In genomic region chr22:31753005-31753633, GRCh38 we compare ENCODE assay signal across 8 cellular contexts. TPM values are rescaled to one million over a fixed set of nuclear protein-coding genes. Genes with fewer than 3 reads are reported as not detected.
DNase-seq lines count a peak whose midpoint lies in the region; ATAC-seq and TF ChIP-seq lines count a peak whose summit lies in the region.

No MANE protein-coding gene starts in this region.

- H3K36me3 Mint-ChIP-seq in activated CD8-positive, alpha-beta memory T cell treated with anti-CD3 and anti-CD28 coated beads, Interleukin-2, amount 10 ng/mL, durations not matched to agents 7 days and 5 days = peaks cover 3% of the 10 kb centered on the region

- H3K4me1 ChIP-seq in neuron (ENCODE audit: insufficient read depth, low read length) = peaks cover 31% of the 10 kb centered on the region

- CTCF ChIA-PET in activated CD8-positive, alpha-beta memory T cell treated with anti-CD3 and anti-CD28 coated beads, Interleukin-2, amount 10 ng/mL, durations not matched to agents 7 days and 5 days (lab: Charles Lee) = interaction anchor here (0.5 to 2.5 kb wide), 5 partner anchors 40 to 721 kb away, joined by 3 to 16 read pairs (median 3); partner anchors contain the start of genes FBXO7 and PISD

- peak; percentile 7 for ATAC-seq in GM21528 (IDR thresholded peaks at IDR 0.05; ENCODE audit: low FRiP score, unreplicated experiment)
- ATAC-seq in activated CD8-positive, alpha-beta memory T cell treated with anti-CD3 and anti-CD28 coated beads, Interleukin-2, amount 10 ng/mL, durations not matched to agents 7 days and 5 days = no peak
- no peak for ATAC-seq in HG02763 (IDR thresholded peaks at IDR 0.05; ENCODE audit: unreplicated experiment)
- no peak for ATAC-seq in GM18517 (IDR thresholded peaks at IDR 0.05; ENCODE audit: unreplicated experiment)

- peak overlapping the region; percentile 98 for H3K27ac Mint-ChIP-seq in activated CD8-positive, alpha-beta memory T cell treated with anti-CD3 and anti-CD28 coated beads, Interleukin-2, amount 10 ng/mL, durations not matched to agents 7 days and 5 days

- H3K9me3 Mint-ChIP-seq in activated CD8-positive, alpha-beta memory T cell treated with anti-CD3 and anti-CD28 coated beads, Interleukin-2, amount 10 ng/mL, durations not matched to agents 7 days and 5 days (ENCODE audit: low read depth) = no peaks in the 10 kb centered on the region

- no peak for TF ChIP-seq CTCF in fibroblast of villous mesenchyme (IDR thresholded peaks at IDR 0.05; ENCODE audit: insufficient read depth, low read depth, low read length)

- no peaks in the 10 kb centered on the region for H3K27me3 ChIP-seq in neuron (ENCODE audit: insufficient read depth, low read length)

- peak overlapping the region; percentile 70 for H2AFZ ChIP-seq in neuron (ENCODE audit: low read depth, low read length)

- H3K4me3 Mint-ChIP-seq in activated CD8-positive, alpha-beta memory T cell treated with anti-CD3 and anti-CD28 coated beads, Interleukin-2, amount 10 ng/mL, durations not matched to agents 7 days and 5 days = peak overlapping the region; percentile 95

- DNase-seq in DMS153 treated with DMSO at 0.1 percent for 48 hours (lab: John Stamatoyannopoulos, UW; ENCODE audit: unreplicated experiment) (peak; percentile 65), NAMALWA (ENCODE audit: low spot score) (peak; percentile 39), fibroblast of villous mesenchyme (ENCODE audit: low read depth) (peak; percentile 22)
- DNase-seq in activated CD8-positive, alpha-beta memory T cell treated with anti-CD3 and anti-CD28 coated beads, Interleukin-2, amount 10 ng/mL, durations not matched to agents 7 days and 5 days = no peak

- H3K36me3 ChIP-seq in neuron (ENCODE audit: insufficient read depth, low read length) = peaks cover 6% of the 10 kb centered on the region

- H3K4me3 ChIP-seq in fibroblast of villous mesenchyme (ENCODE audit: low read depth, low read length) = peak overlapping the region; percentile 74
- peak overlapping the region; percentile 57 for H3K4me3 ChIP-seq in neuron (ENCODE audit: low read length)

- no peaks in the 10 kb centered on the region for H3K9me3 ChIP-seq in neuron (ENCODE audit: low read length)

- H3K27me3 Mint-ChIP-seq in activated CD8-positive, alpha-beta memory T cell treated with anti-CD3 and anti-CD28 coated beads, Interleukin-2, amount 10 ng/mL, durations not matched to agents 7 days and 5 days = no peaks in the 10 kb centered on the region

- peaks cover 50% of the 10 kb centered on the region for H3K4me1 Mint-ChIP-seq in activated CD8-positive, alpha-beta memory T cell treated with anti-CD3 and anti-CD28 coated beads, Interleukin-2, amount 10 ng/mL, durations not matched to agents 7 days and 5 days

RNA-seq across cellular contexts. Expression of gene DEPDC5, which starts 0.7 kb away (rescaled TPM):
- total RNA-seq in activated CD8-positive, alpha-beta memory T cell treated with anti-CD3 and anti-CD28 coated beads, Interleukin-2, amount 10 ng/mL, durations not matched to agents 7 days and 5 days = 10 to 100 TPM; 45.7 to 50.3 TPM
- total RNA-seq in fibroblast of villous mesenchyme = 11.0 and 13.0 TPM in 2 replicates

RNA-seq across cellular contexts. Expression of gene PRR14L, which starts 3.2 kb away (rescaled TPM):
- 10 to 100 TPM; 62.2 to 78.4 TPM for total RNA-seq in activated CD8-positive, alpha-beta memory T cell treated with anti-CD3 and anti-CD28 coated beads, Interleukin-2, amount 10 ng/mL, durations not matched to agents 7 days and 5 days
- 22.2 and 30.2 TPM in 2 replicates for total RNA-seq in fibroblast of villous mesenchyme
